19 cellular contexts compared by ENCODE assay signal in the genomic region with DNA sequence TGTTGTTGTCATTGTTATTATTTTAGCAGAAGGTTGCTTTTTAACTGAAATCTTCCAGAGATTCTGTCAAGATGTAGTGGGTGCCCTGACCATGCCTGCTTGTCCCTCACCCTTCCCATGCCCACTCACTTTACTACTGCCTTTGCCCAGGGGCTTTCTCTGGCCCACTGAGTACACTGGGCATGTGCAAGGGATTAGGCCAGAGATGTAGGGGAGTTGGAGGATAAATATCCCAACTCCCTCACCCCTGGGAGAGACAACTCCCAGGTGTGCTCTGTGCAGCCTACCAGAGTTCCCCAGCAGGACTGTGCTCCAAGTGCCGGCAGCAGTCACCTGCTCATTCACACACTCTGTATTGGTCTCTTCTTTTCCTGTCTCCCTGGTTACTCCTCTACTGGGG.
DNase-seq lines count a peak whose midpoint lies in the region; ATAC-seq, FAIRE-seq and TF ChIP-seq lines count a peak whose summit lies in the region.
"Had no signal": no experiment of that assay in that cellular context is flagged by ENCODE, and none has a peak within 500 bp of the region (broad histone marks: within the 10 kb centered on the region; RNA-seq: fewer than 3 reads in every experiment).

No MANE protein-coding gene starts in this region.

- H4K8ac ChIP-seq in IMR-90 (ENCODE audit: low read depth in 2 of 2, low read length in 2 of 2) (no peak overlapping the region), neuronal stem cell (ENCODE audit: low read depth, low read length) (no peak overlapping the region)

- no peak overlapping the region for H2BK15ac ChIP-seq in IMR-90 (ENCODE audit: low read depth, low read length)
- no peak overlapping the region for H2BK15ac ChIP-seq in neuronal stem cell (ENCODE audit: low read length)

- DNase-seq in A549 (ENCODE audit: low read depth in 1 of 2, low spot score in 1 of 2) (no peak), IMR-90 (no peak), islet precursor cell (peak; percentile 40), neuronal stem cell (ENCODE audit: low spot score) (no peak), cerebellar cortex (ENCODE audit: low spot score) (no peak), MM.1S (no peak)
- DNase-seq: ACHN; C1 segment of cervical spinal cord; CD4-positive, CD25-positive, alpha-beta regulatory T cell; DMS153; DMS79; GDM1 had no signal

- H2BK12ac ChIP-seq in neuronal stem cell (ENCODE audit: low read length) = peak overlapping the region; percentile 31

- H3K4me2 ChIP-seq in A549 (no peak overlapping the region), IMR-90 (ENCODE audit: low read depth, low read length) (no peak overlapping the region), neuronal stem cell (ENCODE audit: insufficient read depth, low read length, poor library complexity, severe bottlenecking) (no peak overlapping the region), MM.1S (ENCODE audit: low read depth, low read length) (no peak overlapping the region)

- no TSS peak for BruUV-seq in IMR-90 (replicated peaks; lab: Mats Ljungman, UMichigan)

- H3K79me1 ChIP-seq in IMR-90 (ENCODE audit: low read depth in 1 of 2, low read length in 2 of 2) (no peaks in the 10 kb centered on the region), neuronal stem cell (ENCODE audit: low read depth, low read length) (no peaks in the 10 kb centered on the region)

- peak overlapping the region; percentile 19 for H2AK9ac ChIP-seq in IMR-90 (replicated peaks; ENCODE audit: low read depth, low read length, poor library complexity)

- H3K14ac ChIP-seq in IMR-90 (replicated peaks; ENCODE audit: low read depth, low read length) (no peak overlapping the region), neuronal stem cell (ENCODE audit: low read length) (no peak overlapping the region)

- CTCF ChIA-PET in A549 (lab: Yijun Ruan, JAX) = interaction anchor here (1.8 kb wide), 1 partner anchor 82 kb away, joined by 4 read pairs; no protein-coding TSS in a partner anchor
- CTCF ChIA-PET in IMR-90 (lab: Yijun Ruan, JAX) = no interaction called here

- H2AFZ ChIP-seq in IMR-90 (replicated peaks; ENCODE audit: low read length, poor library complexity) = no peak overlapping the region
- H2AFZ ChIP-seq in neuronal stem cell (ENCODE audit: low read length) = no peak overlapping the region
- no peak overlapping the region for H2AFZ ChIP-seq in MM.1S (ENCODE audit: low read length)
- H2AFZ ChIP-seq: GM23248 had no signal

- no peak overlapping the region for H3K56ac ChIP-seq in IMR-90 (ENCODE audit: extremely low read depth, insufficient read depth, low read length)

- TF ChIP-seq POLR2A in A549 (IDR thresholded peaks at IDR 0.05; ENCODE audit: low read length) = no peak
- no peak for TF ChIP-seq POLR2A in IMR-90 (IDR thresholded peaks at IDR 0.05; ENCODE audit: low read depth, low read length)

- in situ Hi-C loops in IMR-90 (cut with MboI; ENCODE audit: low sequenced_read_pairs) = no loop called here

- H3K18ac ChIP-seq in IMR-90 (ENCODE audit: low read depth, low read length) (no peak overlapping the region), neuronal stem cell (ENCODE audit: low read length) (no peak overlapping the region)

- H3K79me2 ChIP-seq in MM.1S (ENCODE audit: low read length) = no peaks in the 10 kb centered on the region

- no peak for TF ChIP-seq EP300 in A549 (IDR thresholded peaks at IDR 0.05)

- H2BK120ac ChIP-seq in IMR-90 (ENCODE audit: low read depth, low read length) = no peak overlapping the region
- no peak overlapping the region for H2BK120ac ChIP-seq in neuronal stem cell (ENCODE audit: low read depth, low read length)

- H3K4me1 ChIP-seq in A549 = peaks cover 64% of the 10 kb centered on the region
- peaks cover 8% of the 10 kb centered on the region for H3K4me1 ChIP-seq in IMR-90 (ENCODE audit: control insufficient read depth, insufficient read depth, low read length)
- peaks cover 2 to 10% of the 10 kb centered on the region in 2 donors for H3K4me1 ChIP-seq in neuronal stem cell (ENCODE audit: control insufficient read depth in 2 of 2, insufficient read depth in 1 of 2, low read depth in 1 of 2, low read length in 2 of 2)
- H3K4me1 ChIP-seq in MM.1S (ENCODE audit: low read length) = no peaks in the 10 kb centered on the region

- H4K91ac ChIP-seq in IMR-90 (ENCODE audit: insufficient read depth, low read depth, low read length) = no peak overlapping the region
- H4K91ac ChIP-seq in neuronal stem cell (ENCODE audit: low read depth, low read length, poor library complexity) = no peak overlapping the region

- no peak overlapping the region for H2BK5ac ChIP-seq in IMR-90 (ENCODE audit: low read depth, low read length, poor library complexity, severe bottlenecking)
- H2BK5ac ChIP-seq in neuronal stem cell (ENCODE audit: low read length) = no peak overlapping the region

- H3K9me3 ChIP-seq in A549 (no peaks in the 10 kb centered on the region), IMR-90 (ENCODE audit: control insufficient read depth, insufficient read depth, low read length) (no peaks in the 10 kb centered on the region), neuronal stem cell (replicated peaks in 1 of 2; ENCODE audit: control insufficient read depth in 2 of 2, insufficient read depth in 1 of 2, low read depth in 1 of 2, low read length in 2 of 2) (no peaks in the 10 kb centered on the region), MM.1S (replicated peaks; ENCODE audit: insufficient read depth, low read length) (no peaks in the 10 kb centered on the region)
- H3K9me3 ChIP-seq: BE2C, HAP-1 had no signal

- H3K27me3 ChIP-seq in IMR-90 (ENCODE audit: control insufficient read depth, insufficient read depth, low read length) (peaks cover 11% of the 10 kb centered on the region), neuronal stem cell (ENCODE audit: control insufficient read depth in 3 of 3, insufficient read depth in 3 of 3, low read depth in 1 of 3, low read length in 3 of 3) (no peaks in the 10 kb centered on the region), MM.1S (replicated peaks; ENCODE audit: insufficient read depth, low read length) (peaks cover 50% of the 10 kb centered on the region)
- H3K27me3 ChIP-seq: BE2C had no signal

- H3F3A ChIP-seq in MM.1S (ENCODE audit: insufficient read depth, low read length) = no peaks in the 10 kb centered on the region

- H2AK5ac ChIP-seq in IMR-90 (ENCODE audit: low read depth, low read length) (no peak overlapping the region), neuronal stem cell (ENCODE audit: low read depth, low read length) (no peak overlapping the region)

- TF ChIP-seq CTCF in A549 (IDR thresholded peaks at IDR 0.05) (no peak), IMR-90 (conservative IDR thresholded peaks at IDR 0.05; ENCODE audit: low read depth, low read length) (no peak), MM.1S (IDR thresholded peaks at IDR 0.05; ENCODE audit: low read length) (no peak)

- peaks cover 11% of the 10 kb centered on the region; the same call in 1 of the 2 replicates for H3K9me1 ChIP-seq in IMR-90 (ENCODE audit: insufficient read depth, low read length)

- no peaks in the 10 kb centered on the region for H3K9me2 ChIP-seq in MM.1S (replicated peaks; ENCODE audit: insufficient read depth, low read length)

- FAIRE-seq in A549 (lab: Jason Lieb, UNC) = no peak
- FAIRE-seq: GM12892, GM18507 had no signal

- TF ChIP-seq RAD21 in A549 (conservative IDR thresholded peaks at IDR 0.05 in 1 of 2, IDR thresholded peaks at IDR 0.05 in 1 of 2) = no peak
- TF ChIP-seq RAD21 in IMR-90 (IDR thresholded peaks at IDR 0.05; ENCODE audit: low read length) = no peak

- intact Hi-C loops in IMR-90 (cut with micrococcal nuclease) = no loop called here

- no peak overlapping the region for H3K9ac ChIP-seq in IMR-90 (ENCODE audit: low read depth, low read length)
- no peak overlapping the region for H3K9ac ChIP-seq in neuronal stem cell (ENCODE audit: low read depth, low read length, poor library complexity)
- H3K9ac ChIP-seq in MM.1S (ENCODE audit: low read length) = no peak overlapping the region
- H3K9ac ChIP-seq: GM23248 had no signal

- H2BK20ac ChIP-seq in IMR-90 (ENCODE audit: low read depth, low read length) = no peak overlapping the region

- H3K36me3 ChIP-seq in IMR-90 (ENCODE audit: control insufficient read depth, insufficient read depth, low read length) = no peaks in the 10 kb centered on the region
- H3K36me3 ChIP-seq in neuronal stem cell (replicated peaks in 1 of 2; ENCODE audit: control insufficient read depth in 2 of 2, insufficient read depth in 2 of 2, low read length in 2 of 2) = no peaks in the 10 kb centered on the region
- H3K36me3 ChIP-seq in MM.1S (replicated peaks; ENCODE audit: insufficient read depth, low read length) = no peaks in the 10 kb centered on the region
- H3K36me3 ChIP-seq: BE2C, HAP-1 had no signal

- H3K4ac ChIP-seq in IMR-90 (ENCODE audit: low read depth, low read length) (no peak overlapping the region), neuronal stem cell (ENCODE audit: low read length) (no peak overlapping the region)

- POLR2A ChIA-PET in A549 (lab: Yijun Ruan, JAX) (no interaction called here), IMR-90 (lab: Charles Lee; ENCODE audit: unreplicated experiment) (no interaction called here)

- ATAC-seq in A549 (no peak), IMR-90 (ENCODE audit: low read depth) (no peak), HG02885 (IDR thresholded peaks at IDR 0.05; ENCODE audit: poor library complexity, unreplicated experiment) (no peak)

- peaks cover 5% of the 10 kb centered on the region; the same call in 1 of the 2 replicates for H4K20me1 ChIP-seq in IMR-90 (ENCODE audit: insufficient read depth, low read length)
- no peaks in the 10 kb centered on the region for H4K20me1 ChIP-seq in MM.1S (ENCODE audit: insufficient read depth, low read length)

- H4K5ac ChIP-seq in IMR-90 (ENCODE audit: low read depth, low read length) = no peak overlapping the region

- dilution Hi-C loops in IMR-90 (cut with HindIII; ENCODE audit: low sequenced_read_pairs, unreplicated experiment) = no loop called here

- 90% methylated on average over 1 of the region's 1 CpG for WGBS in A549 (ENCODE audit: missing lambda C conversion rate)
- WGBS in IMR-90 (ENCODE audit: extremely low coverage in 2 of 2, insufficient read length in 1 of 2), 2 experiments = no CpG with 5 or more reads among the region's 1 CpG
- no CpG with 5 or more reads among the region's 1 CpG for WGBS in neuronal stem cell (ENCODE audit: extremely low coverage in 2 of 2, insufficient read length in 2 of 2, insufficient replicate concordance in 1 of 2), 2 donors

- H3K27ac ChIP-seq in A549 (peak overlapping the region; percentile 78 to 89; a peak in 5 of 6 replicates), IMR-90 (ENCODE audit: insufficient read depth, low read length) (no peak overlapping the region), neuronal stem cell (replicated peaks; ENCODE audit: low read length) (no peak overlapping the region), MM.1S (ENCODE audit: low read length) (no peak overlapping the region)
- H3K27ac ChIP-seq: GM23248, HL-60 had no signal

- H3K4me3 ChIP-seq in A549 (no peak overlapping the region), IMR-90 (ENCODE audit: insufficient read depth, low read depth, low read length) (no peak overlapping the region), neuronal stem cell (ENCODE audit: low read length in 2 of 2) (no peak overlapping the region), MM.1S (ENCODE audit: low read length) (no peak overlapping the region)
- H3K4me3 ChIP-seq: GM23248, HAP-1 had no signal

- H3K23ac ChIP-seq in IMR-90 (ENCODE audit: low read depth, low read length) (no peak overlapping the region), neuronal stem cell (ENCODE audit: low read depth, low read length, poor library complexity) (no peak overlapping the region)

TF ChIP-seq in IMR-90, 13 proteins besides CTCF, POLR2A, EP300 and RAD21 (continues in another document):
- no peak for TF ChIP-seq FOS (IDR thresholded peaks at IDR 0.05; ENCODE audit: low read depth, low read length)

Comparison
In these comparisons a context has a peak if more than half of its experiments do, and no peak if none do; other contexts are left out.
1. H3K27ac ChIP-seq: peak in A549 (2 of 2); none in IMR-90 (single experiment), neuronal stem cell (single experiment) and MM.1S (single experiment).